Comparison of ENCODE assay signal across 1 cellular context in genomic region chr15:57335326-57336118, GRCh38.
TF ChIP-seq lines count a peak whose summit lies in the region.

No MANE protein-coding gene starts in this region.

TF ChIP-seq in K562, 482 proteins besides CTCF, POLR2A, EP300 and RAD21 (continued from another document and continues in another):
- TF ChIP-seq, protein P1, sequence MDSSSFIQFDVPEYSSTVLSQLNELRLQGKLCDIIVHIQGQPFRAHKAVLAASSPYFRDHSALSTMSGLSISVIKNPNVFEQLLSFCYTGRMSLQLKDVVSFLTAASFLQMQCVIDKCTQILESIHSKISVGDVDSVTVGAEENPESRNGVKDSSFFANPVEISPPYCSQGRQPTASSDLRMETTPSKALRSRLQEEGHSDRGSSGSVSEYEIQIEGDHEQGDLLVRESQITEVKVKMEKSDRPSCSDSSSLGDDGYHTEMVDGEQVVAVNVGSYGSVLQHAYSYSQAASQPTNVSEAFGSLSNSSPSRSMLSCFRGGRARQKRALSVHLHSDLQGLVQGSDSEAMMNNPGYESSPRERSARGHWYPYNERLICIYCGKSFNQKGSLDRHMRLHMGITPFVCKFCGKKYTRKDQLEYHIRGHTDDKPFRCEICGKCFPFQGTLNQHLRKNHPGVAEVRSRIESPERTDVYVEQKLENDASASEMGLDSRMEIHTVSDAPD (CRISPR knock-in tag; IDR thresholded peaks at IDR 0.05) = no peak
- TF ChIP-seq WHSC1 (IDR thresholded peaks at IDR 0.05; ENCODE audit: low read length) (no peak), FOXA3 (CRISPR knock-in tag; conservative IDR thresholded peaks at IDR 0.05 in 1 of 2, IDR thresholded peaks at IDR 0.05 in 1 of 2) (no peak), BDP1 (IDR thresholded peaks at IDR 0.05; ENCODE audit: insufficient read depth, insufficient read length) (no peak), ZNF140 (CRISPR knock-in tag; IDR thresholded peaks at IDR 0.05) (no peak), ZSCAN32 (CRISPR knock-in tag; IDR thresholded peaks at IDR 0.05) (no peak), HCFC1 (IDR thresholded peaks at IDR 0.05; ENCODE audit: low read depth, low read length) (no peak), E2F1 (CRISPR knock-in tag; IDR thresholded peaks at IDR 0.05) (no peak), MTA2 (IDR thresholded peaks at IDR 0.05; ENCODE audit: low read depth) (no peak), LCOR (CRISPR knock-in tag; IDR thresholded peaks at IDR 0.05) (no peak), ZNF316 (IDR thresholded peaks at IDR 0.05) (peak; percentile 61; the same call in 1 of the 2 replicates), GTF3C2 (IDR thresholded peaks at IDR 0.05; ENCODE audit: borderline replicate concordance, extremely low read depth, insufficient read length) (no peak), RAD51 (IDR thresholded peaks at IDR 0.05; ENCODE audit: borderline replicate concordance, low read depth) (no peak), GATAD2A (IDR thresholded peaks at IDR 0.05) (no peak), ZNF121 (CRISPR knock-in tag; conservative IDR thresholded peaks at IDR 0.05) (no peak), CBX2 (IDR thresholded peaks at IDR 0.05; ENCODE audit: insufficient read depth, low read length, poor library complexity, severe bottlenecking) (no peak), KLF1 (tag; IDR thresholded peaks at IDR 0.05) (no peak), MCM3 (IDR thresholded peaks at IDR 0.05) (no peak), IRF9 (tag; IDR thresholded peaks at IDR 0.05) (no peak), HMG20A (CRISPR knock-in tag; conservative IDR thresholded peaks at IDR 0.05) (no peak), BCOR (IDR thresholded peaks at IDR 0.05) (peak; percentile 93), CBX8 (IDR thresholded peaks at IDR 0.05; ENCODE audit: borderline replicate concordance, extremely low read depth, low read depth, low read length, poor library complexity, severe bottlenecking) (no peak), ASH1L (IDR thresholded peaks at IDR 0.05; ENCODE audit: borderline replicate concordance, low read depth, partially characterized antibody) (no peak), POLR2AphosphoS5 (IDR thresholded peaks at IDR 0.05; ENCODE audit: control insufficient read depth, insufficient read depth, low read depth, low read length) (no peak), RBM39 (optimal IDR thresholded peaks at IDR 0.05; ENCODE audit: low read depth, low read length) (no peak), CC2D1A (IDR thresholded peaks at IDR 0.05) (peak; percentile 18; the same call in 1 of the 2 replicates), STAT5A (IDR thresholded peaks at IDR 0.05; ENCODE audit: borderline replicate concordance, low read length) (no peak), C11orf30 (IDR thresholded peaks at IDR 0.05; ENCODE audit: low read depth) (no peak; the same call in 1 of the 2 replicates), L3MBTL2 (IDR thresholded peaks at IDR 0.05) (no peak; the same call in 1 of the 2 replicates), GATA2 (CRISPR knock-in tag; IDR thresholded peaks at IDR 0.05) (no peak), ZNF224 (CRISPR knock-in tag; IDR thresholded peaks at IDR 0.05) (no peak), KLF13 (tag; IDR thresholded peaks at IDR 0.05; ENCODE audit: borderline replicate concordance, low read depth) (no peak), RCOR1 (IDR thresholded peaks at IDR 0.05; ENCODE audit: borderline replicate concordance in 1 of 2, low read depth in 2 of 2, low read length in 2 of 2) (peak in 1 of 2 experiments; percentile 40; a peak in 1 of 4 replicates), FOXM1 (IDR thresholded peaks at IDR 0.05; ENCODE audit: low read depth) (no peak), FOXM1 (CRISPR knock-in tag; IDR thresholded peaks at IDR 0.05; ENCODE audit: low read depth) (no peak), FOXJ2 (tag; IDR thresholded peaks at IDR 0.05) (no peak), BRF1 (IDR thresholded peaks at IDR 0.05; ENCODE audit: borderline replicate concordance, extremely low read depth, insufficient read length) (no peak), RBM14 (IDR thresholded peaks at IDR 0.05; ENCODE audit: borderline replicate concordance, insufficient read depth, low read depth, low read length) (no peak), SIN3A (IDR thresholded peaks at IDR 0.05; ENCODE audit: borderline replicate concordance in 2 of 2, control insufficient read depth in 1 of 2, low read depth in 2 of 2, low read length in 2 of 2) (no peak)
- TF ChIP-seq, protein P2, sequence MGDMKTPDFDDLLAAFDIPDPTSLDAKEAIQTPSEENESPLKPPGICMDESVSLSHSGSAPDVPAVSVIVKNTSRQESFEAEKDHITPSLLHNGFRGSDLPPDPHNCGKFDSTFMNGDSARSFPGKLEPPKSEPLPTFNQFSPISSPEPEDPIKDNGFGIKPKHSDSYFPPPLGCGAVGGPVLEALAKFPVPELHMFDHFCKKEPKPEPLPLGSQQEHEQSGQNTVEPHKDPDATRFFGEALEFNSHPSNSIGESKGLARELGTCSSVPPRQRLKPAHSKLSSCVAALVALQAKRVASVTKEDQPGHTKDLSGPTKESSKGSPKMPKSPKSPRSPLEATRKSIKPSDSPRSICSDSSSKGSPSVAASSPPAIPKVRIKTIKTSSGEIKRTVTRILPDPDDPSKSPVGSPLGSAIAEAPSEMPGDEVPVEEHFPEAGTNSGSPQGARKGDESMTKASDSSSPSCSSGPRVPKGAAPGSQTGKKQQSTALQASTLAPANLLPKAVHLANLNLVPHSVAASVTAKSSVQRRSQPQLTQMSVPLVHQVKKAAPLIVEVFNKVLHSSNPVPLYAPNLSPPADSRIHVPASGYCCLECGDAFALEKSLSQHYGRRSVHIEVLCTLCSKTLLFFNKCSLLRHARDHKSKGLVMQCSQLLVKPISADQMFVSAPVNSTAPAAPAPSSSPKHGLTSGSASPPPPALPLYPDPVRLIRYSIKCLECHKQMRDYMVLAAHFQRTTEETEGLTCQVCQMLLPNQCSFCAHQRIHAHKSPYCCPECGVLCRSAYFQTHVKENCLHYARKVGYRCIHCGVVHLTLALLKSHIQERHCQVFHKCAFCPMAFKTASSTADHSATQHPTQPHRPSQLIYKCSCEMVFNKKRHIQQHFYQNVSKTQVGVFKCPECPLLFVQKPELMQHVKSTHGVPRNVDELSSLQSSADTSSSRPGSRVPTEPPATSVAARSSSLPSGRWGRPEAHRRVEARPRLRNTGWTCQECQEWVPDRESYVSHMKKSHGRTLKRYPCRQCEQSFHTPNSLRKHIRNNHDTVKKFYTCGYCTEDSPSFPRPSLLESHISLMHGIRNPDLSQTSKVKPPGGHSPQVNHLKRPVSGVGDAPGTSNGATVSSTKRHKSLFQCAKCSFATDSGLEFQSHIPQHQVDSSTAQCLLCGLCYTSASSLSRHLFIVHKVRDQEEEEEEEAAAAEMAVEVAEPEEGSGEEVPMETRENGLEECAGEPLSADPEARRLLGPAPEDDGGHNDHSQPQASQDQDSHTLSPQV (IDR thresholded peaks at IDR 0.05) = peak; percentile 21; the same call in 1 of the 2 replicates
- TF ChIP-seq, protein P3, sequence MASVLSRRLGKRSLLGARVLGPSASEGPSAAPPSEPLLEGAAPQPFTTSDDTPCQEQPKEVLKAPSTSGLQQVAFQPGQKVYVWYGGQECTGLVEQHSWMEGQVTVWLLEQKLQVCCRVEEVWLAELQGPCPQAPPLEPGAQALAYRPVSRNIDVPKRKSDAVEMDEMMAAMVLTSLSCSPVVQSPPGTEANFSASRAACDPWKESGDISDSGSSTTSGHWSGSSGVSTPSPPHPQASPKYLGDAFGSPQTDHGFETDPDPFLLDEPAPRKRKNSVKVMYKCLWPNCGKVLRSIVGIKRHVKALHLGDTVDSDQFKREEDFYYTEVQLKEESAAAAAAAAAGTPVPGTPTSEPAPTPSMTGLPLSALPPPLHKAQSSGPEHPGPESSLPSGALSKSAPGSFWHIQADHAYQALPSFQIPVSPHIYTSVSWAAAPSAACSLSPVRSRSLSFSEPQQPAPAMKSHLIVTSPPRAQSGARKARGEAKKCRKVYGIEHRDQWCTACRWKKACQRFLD (CRISPR knock-in tag; IDR thresholded peaks at IDR 0.05) = no peak
- TF ChIP-seq, protein P4, sequence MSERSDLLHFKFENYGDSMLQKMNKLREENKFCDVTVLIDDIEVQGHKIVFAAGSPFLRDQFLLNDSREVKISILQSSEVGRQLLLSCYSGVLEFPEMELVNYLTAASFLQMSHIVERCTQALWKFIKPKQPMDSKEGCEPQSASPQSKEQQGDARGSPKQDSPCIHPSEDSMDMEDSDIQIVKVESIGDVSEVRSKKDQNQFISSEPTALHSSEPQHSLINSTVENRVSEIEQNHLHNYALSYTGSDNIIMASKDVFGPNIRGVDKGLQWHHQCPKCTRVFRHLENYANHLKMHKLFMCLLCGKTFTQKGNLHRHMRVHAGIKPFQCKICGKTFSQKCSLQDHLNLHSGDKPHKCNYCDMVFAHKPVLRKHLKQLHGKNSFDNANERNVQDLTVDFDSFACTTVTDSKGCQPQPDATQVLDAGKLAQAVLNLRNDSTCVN (CRISPR knock-in tag; IDR thresholded peaks at IDR 0.05) = no peak
- TF ChIP-seq, protein P5, sequence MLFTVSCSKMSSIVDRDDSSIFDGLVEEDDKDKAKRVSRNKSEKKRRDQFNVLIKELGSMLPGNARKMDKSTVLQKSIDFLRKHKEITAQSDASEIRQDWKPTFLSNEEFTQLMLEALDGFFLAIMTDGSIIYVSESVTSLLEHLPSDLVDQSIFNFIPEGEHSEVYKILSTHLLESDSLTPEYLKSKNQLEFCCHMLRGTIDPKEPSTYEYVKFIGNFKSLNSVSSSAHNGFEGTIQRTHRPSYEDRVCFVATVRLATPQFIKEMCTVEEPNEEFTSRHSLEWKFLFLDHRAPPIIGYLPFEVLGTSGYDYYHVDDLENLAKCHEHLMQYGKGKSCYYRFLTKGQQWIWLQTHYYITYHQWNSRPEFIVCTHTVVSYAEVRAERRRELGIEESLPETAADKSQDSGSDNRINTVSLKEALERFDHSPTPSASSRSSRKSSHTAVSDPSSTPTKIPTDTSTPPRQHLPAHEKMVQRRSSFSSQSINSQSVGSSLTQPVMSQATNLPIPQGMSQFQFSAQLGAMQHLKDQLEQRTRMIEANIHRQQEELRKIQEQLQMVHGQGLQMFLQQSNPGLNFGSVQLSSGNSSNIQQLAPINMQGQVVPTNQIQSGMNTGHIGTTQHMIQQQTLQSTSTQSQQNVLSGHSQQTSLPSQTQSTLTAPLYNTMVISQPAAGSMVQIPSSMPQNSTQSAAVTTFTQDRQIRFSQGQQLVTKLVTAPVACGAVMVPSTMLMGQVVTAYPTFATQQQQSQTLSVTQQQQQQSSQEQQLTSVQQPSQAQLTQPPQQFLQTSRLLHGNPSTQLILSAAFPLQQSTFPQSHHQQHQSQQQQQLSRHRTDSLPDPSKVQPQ (CRISPR knock-in tag; IDR thresholded peaks at IDR 0.05; ENCODE audit: borderline replicate concordance) = no peak
- TF ChIP-seq, protein P6, sequence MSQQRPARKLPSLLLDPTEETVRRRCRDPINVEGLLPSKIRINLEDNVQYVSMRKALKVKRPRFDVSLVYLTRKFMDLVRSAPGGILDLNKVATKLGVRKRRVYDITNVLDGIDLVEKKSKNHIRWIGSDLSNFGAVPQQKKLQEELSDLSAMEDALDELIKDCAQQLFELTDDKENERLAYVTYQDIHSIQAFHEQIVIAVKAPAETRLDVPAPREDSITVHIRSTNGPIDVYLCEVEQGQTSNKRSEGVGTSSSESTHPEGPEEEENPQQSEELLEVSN (IDR thresholded peaks at IDR 0.05; ENCODE audit: borderline replicate concordance in 1 of 2, extremely low read depth in 1 of 2, insufficient read depth in 1 of 2, insufficient read length in 1 of 2, low read depth in 1 of 2, low read length in 1 of 2, poor library complexity in 1 of 2, severe bottlenecking in 1 of 2) = peak in 1 of 2 experiments; percentile 22
- TF ChIP-seq, protein P7, sequence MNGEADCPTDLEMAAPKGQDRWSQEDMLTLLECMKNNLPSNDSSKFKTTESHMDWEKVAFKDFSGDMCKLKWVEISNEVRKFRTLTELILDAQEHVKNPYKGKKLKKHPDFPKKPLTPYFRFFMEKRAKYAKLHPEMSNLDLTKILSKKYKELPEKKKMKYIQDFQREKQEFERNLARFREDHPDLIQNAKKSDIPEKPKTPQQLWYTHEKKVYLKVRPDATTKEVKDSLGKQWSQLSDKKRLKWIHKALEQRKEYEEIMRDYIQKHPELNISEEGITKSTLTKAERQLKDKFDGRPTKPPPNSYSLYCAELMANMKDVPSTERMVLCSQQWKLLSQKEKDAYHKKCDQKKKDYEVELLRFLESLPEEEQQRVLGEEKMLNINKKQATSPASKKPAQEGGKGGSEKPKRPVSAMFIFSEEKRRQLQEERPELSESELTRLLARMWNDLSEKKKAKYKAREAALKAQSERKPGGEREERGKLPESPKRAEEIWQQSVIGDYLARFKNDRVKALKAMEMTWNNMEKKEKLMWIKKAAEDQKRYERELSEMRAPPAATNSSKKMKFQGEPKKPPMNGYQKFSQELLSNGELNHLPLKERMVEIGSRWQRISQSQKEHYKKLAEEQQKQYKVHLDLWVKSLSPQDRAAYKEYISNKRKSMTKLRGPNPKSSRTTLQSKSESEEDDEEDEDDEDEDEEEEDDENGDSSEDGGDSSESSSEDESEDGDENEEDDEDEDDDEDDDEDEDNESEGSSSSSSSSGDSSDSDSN (IDR thresholded peaks at IDR 0.05; ENCODE audit: borderline replicate concordance in 1 of 2, low read depth in 2 of 2, low read length in 2 of 2) = no peak
